ENCODE assay signal across 2 cellular contexts in the genomic region with DNA sequence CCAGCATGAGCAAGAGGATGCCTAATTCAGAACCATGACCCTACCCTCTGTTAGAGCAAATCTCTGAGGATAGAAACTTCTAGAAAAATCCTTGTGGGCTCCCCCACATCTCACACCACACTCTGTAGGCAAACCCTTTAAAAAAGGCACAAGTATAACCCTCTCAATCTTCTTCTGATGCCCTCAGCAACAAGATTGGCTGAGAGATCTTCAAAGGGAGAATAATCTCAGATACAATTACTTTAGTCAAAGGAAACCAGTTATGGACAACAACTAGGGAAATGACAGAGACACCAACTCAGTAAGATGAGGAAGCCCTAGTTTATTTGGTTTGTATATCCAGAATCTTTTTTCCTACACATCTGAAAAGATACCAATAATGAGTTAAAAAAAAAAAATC.
TF ChIP-seq lines count a peak whose summit lies in the region.

No MANE protein-coding gene starts in this region.

TF ChIP-seq in GM23338, 12 proteins besides CTCF, POLR2A, EP300 and RAD21 (continued from another document):
- TF ChIP-seq EZH2 (IDR thresholded peaks at IDR 0.05; ENCODE audit: low read depth, unreplicated experiment) (no peak), EZH2phosphoT487 (IDR thresholded peaks at IDR 0.05; ENCODE audit: unreplicated experiment) (no peak), CREB1 (CRISPR knock-in tag; IDR thresholded peaks at IDR 0.05; ENCODE audit: low read depth) (no peak), ZNF114 (CRISPR knock-in tag; IDR thresholded peaks at IDR 0.05) (no peak), ETS1 (IDR thresholded peaks at IDR 0.05) (no peak), REST (IDR thresholded peaks at IDR 0.05; ENCODE audit: unreplicated experiment) (no peak)
- TF ChIP-seq, protein P1, sequence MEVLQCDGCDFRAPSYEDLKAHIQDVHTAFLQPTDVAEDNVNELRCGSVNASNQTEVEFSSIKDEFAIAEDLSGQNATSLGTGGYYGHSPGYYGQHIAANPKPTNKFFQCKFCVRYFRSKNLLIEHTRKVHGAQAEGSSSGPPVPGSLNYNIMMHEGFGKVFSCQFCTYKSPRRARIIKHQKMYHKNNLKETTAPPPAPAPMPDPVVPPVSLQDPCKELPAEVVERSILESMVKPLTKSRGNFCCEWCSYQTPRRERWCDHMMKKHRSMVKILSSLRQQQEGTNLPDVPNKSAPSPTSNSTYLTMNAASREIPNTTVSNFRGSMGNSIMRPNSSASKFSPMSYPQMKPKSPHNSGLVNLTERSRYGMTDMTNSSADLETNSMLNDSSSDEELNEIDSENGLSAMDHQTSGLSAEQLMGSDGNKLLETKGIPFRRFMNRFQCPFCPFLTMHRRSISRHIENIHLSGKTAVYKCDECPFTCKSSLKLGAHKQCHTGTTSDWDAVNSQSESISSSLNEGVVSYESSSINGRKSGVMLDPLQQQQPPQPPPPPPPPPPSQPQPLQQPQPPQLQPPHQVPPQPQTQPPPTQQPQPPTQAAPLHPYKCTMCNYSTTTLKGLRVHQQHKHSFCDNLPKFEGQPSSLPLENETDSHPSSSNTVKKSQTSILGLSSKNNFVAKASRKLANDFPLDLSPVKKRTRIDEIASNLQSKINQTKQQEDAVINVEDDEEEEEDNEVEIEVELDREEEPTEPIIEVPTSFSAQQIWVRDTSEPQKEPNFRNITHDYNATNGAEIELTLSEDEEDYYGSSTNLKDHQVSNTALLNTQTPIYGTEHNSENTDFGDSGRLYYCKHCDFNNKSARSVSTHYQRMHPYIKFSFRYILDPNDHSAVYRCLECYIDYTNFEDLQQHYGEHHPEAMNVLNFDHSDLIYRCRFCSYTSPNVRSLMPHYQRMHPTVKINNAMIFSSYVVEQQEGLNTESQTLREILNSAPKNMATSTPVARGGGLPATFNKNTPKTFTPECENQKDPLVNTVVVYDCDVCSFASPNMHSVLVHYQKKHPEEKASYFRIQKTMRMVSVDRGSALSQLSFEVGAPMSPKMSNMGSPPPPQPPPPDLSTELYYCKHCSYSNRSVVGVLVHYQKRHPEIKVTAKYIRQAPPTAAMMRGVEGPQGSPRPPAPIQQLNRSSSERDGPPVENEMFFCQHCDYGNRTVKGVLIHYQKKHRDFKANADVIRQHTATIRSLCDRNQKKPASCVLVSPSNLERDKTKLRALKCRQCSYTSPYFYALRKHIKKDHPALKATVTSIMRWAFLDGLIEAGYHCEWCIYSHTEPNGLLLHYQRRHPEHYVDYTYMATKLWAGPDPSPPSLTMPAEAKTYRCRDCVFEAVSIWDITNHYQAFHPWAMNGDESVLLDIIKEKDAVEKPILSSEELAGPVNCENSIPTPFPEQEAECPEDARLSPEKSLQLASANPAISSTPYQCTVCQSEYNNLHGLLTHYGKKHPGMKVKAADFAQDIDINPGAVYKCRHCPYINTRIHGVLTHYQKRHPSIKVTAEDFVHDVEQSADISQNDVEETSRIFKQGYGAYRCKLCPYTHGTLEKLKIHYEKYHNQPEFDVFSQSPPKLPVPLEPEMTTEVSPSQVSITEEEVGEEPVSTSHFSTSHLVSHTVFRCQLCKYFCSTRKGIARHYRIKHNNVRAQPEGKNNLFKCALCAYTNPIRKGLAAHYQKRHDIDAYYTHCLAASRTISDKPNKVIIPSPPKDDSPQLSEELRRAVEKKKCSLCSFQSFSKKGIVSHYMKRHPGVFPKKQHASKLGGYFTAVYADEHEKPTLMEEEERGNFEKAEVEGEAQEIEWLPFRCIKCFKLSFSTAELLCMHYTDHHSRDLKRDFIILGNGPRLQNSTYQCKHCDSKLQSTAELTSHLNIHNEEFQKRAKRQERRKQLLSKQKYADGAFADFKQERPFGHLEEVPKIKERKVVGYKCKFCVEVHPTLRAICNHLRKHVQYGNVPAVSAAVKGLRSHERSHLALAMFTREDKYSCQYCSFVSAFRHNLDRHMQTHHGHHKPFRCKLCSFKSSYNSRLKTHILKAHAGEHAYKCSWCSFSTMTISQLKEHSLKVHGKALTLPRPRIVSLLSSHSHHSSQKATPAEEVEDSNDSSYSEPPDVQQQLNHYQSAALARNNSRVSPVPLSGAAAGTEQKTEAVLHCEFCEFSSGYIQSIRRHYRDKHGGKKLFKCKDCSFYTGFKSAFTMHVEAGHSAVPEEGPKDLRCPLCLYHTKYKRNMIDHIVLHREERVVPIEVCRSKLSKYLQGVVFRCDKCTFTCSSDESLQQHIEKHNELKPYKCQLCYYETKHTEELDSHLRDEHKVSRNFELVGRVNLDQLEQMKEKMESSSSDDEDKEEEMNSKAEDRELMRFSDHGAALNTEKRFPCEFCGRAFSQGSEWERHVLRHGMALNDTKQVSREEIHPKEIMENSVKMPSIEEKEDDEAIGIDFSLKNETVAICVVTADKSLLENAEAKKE (CRISPR knock-in tag; IDR thresholded peaks at IDR 0.05): no peak

TF ChIP-seq in HepG2, 621 proteins besides CTCF, POLR2A, EP300 and RAD21 (continued from another document):
- TF ChIP-seq, protein P2, sequence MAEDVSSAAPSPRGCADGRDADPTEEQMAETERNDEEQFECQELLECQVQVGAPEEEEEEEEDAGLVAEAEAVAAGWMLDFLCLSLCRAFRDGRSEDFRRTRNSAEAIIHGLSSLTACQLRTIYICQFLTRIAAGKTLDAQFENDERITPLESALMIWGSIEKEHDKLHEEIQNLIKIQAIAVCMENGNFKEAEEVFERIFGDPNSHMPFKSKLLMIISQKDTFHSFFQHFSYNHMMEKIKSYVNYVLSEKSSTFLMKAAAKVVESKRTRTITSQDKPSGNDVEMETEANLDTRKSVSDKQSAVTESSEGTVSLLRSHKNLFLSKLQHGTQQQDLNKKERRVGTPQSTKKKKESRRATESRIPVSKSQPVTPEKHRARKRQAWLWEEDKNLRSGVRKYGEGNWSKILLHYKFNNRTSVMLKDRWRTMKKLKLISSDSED (CRISPR knock-in tag; IDR thresholded peaks at IDR 0.05): no peak
- no peak for TF ChIP-seq RFXAP (CRISPR knock-in tag; IDR thresholded peaks at IDR 0.05; ENCODE audit: borderline replicate concordance)
- TF ChIP-seq ZFY (CRISPR knock-in tag; IDR thresholded peaks at IDR 0.05): no peak
